ENCODE assay signal across 9 cellular contexts in genomic region chr3:98763076-98763475, GRCh38. TPM values are rescaled to one million over a fixed set of nuclear protein-coding genes. Genes with fewer than 3 reads are reported as not detected.
DNase-seq lines count a peak whose midpoint lies in the region; ATAC-seq and TF ChIP-seq lines count a peak whose summit lies in the region.
"Had no signal": no experiment of that assay in that cellular context is flagged by ENCODE, and none has a peak within 500 bp of the region (broad histone marks: within the 10 kb centered on the region; RNA-seq: fewer than 3 reads in every experiment).

TSS of gene ST3GAL6 (plus strand) at chr3:98763340. CDS start at chr3:98768441, 5,101 bp downstream.

- H3K4me3 ChIP-seq in BLaER1, result no peak within 1 kb of the TSS
- no peak within 1 kb of the TSS for H3K4me3 ChIP-seq in breast epithelium
- peak within 1 kb of the TSS; percentile 53 for H3K4me3 ChIP-seq in mononuclear cell (ENCODE audit: low read length)

- intact Hi-C loops in breast epithelium (cut with DNase I; ENCODE audit: low total_unique reads), result no loop called here

- ATAC-seq in HG03103 (IDR thresholded peaks at IDR 0.05; ENCODE audit: low read depth, unreplicated experiment), result peak; percentile 52
- ATAC-seq in GM19023 (IDR thresholded peaks at IDR 0.05; ENCODE audit: unreplicated experiment), result no peak
- no peak for ATAC-seq in HG03460 (IDR thresholded peaks at IDR 0.05; ENCODE audit: unreplicated experiment)

- no peaks in the 10 kb centered on the region for H3K4me1 Mint-ChIP-seq in osteocyte (ENCODE audit: unreplicated experiment)

- TF ChIP-seq CTCF in breast epithelium (IDR thresholded peaks at IDR 0.05) (no peak), osteocyte (IDR thresholded peaks at IDR 0.05) (no peak)

- H3K4me3 Mint-ChIP-seq in osteocyte (ENCODE audit: unreplicated experiment), result no peak within 1 kb of the TSS

- H3K36me3 ChIP-seq in BLaER1 (no peaks in the 10 kb centered on the region), breast epithelium (no peaks in the 10 kb centered on the region)

- H3K36me3 Mint-ChIP-seq in osteocyte (ENCODE audit: unreplicated experiment), result no peaks in the 10 kb centered on the region

- H3K27ac ChIP-seq in BLaER1 (no peak within 1 kb of the TSS), breast epithelium (peak within 1 kb of the TSS in 1 of 2 donors; percentile 38)
- H3K27ac ChIP-seq: SK-N-MC had no signal

- H3K27me3 Mint-ChIP-seq in osteocyte (ENCODE audit: unreplicated experiment), result peaks cover 5% of the 10 kb centered on the region

- H4K20me1 ChIP-seq in BLaER1, result no peaks in the 10 kb centered on the region

- H3K9me3 Mint-ChIP-seq in osteocyte (ENCODE audit: unreplicated experiment), result no peaks in the 10 kb centered on the region

- no peak for TF ChIP-seq POLR2A in breast epithelium (IDR thresholded peaks at IDR 0.05)

- H3K9ac ChIP-seq in BLaER1, result no peak within 1 kb of the TSS

- H3K4me2 ChIP-seq in BLaER1, result peak within 1 kb of the TSS; percentile 2

- H3K27ac Mint-ChIP-seq in osteocyte (ENCODE audit: unreplicated experiment), result no peak within 1 kb of the TSS

- DNase-seq in breast epithelium (ENCODE audit: low spot score in 2 of 2), result no peak
- DNase-seq in NCI-H187 (lab: John Stamatoyannopoulos, UW), result no peak
- no peak for DNase-seq in osteocyte (ENCODE audit: extremely low spot score, unreplicated experiment)

- no peaks in the 10 kb centered on the region for H3K27me3 ChIP-seq in BLaER1
- H3K27me3 ChIP-seq in breast epithelium, result no peaks in the 10 kb centered on the region
- no peaks in the 10 kb centered on the region for H3K27me3 ChIP-seq in mononuclear cell (ENCODE audit: insufficient read depth, low read length)

- peaks cover 28% of the 10 kb centered on the region for H3K4me1 ChIP-seq in BLaER1
- no peaks in the 10 kb centered on the region for H3K4me1 ChIP-seq in breast epithelium
- peaks cover 51% of the 10 kb centered on the region for H3K4me1 ChIP-seq in mononuclear cell (ENCODE audit: insufficient read depth, low read length)

- H3K9me3 ChIP-seq in BLaER1 (no peaks in the 10 kb centered on the region), breast epithelium (no peaks in the 10 kb centered on the region), mononuclear cell (ENCODE audit: low read depth, low read length) (no peaks in the 10 kb centered on the region)

RNA-seq across cellular contexts. Expression of gene ST3GAL6, which starts in this region (rescaled TPM):
- total RNA-seq in breast epithelium (10 to 100 TPM; 16.1 to 52.6 (median 22.1) TPM), mononuclear cell (5.5 TPM), osteocyte (4.4 and 8.0 TPM in 2 replicates)
